Comparison of ENCODE assay signal across 9 cellular contexts in the genomic region with DNA sequence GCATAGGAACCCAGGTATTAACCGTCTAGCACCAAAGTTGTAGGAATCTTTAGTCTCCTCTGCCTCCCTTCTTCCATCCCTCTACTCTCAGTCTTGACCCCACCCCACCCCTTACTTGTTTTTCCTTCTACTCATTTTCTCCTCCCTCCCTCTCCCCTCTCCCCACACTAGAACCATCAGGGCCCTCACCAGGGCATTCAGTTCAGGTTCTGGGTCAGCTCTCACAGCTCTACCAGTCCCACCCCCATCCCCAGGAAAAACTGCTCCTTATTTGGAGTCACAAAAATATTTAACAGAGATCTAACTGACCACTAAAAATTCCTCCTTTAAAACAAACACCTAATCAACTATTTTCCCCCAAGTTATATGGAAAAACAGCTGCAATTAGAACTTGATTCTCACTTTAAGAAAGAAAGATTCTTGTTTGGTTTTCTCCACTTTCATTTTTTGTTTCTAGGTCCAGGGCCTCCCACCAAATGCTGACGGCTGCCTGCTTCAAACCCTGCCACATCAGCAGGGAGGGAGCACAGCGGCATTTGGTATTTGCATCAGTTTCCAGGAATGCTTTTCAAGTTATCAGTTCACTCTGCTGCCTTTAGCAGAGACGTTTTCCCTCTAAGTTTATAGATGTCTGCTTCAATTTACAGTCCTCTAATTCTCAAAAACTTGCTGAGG. TPM values are rescaled to one million over a fixed set of nuclear protein-coding genes. Genes with fewer than 3 reads are reported as not detected.
DNase-seq lines count a peak whose midpoint lies in the region; ATAC-seq and TF ChIP-seq lines count a peak whose summit lies in the region.
"Had no signal": no experiment of that assay in that cellular context is flagged by ENCODE, and none has a peak within 500 bp of the region (broad histone marks: within the 10 kb centered on the region; RNA-seq: fewer than 3 reads in every experiment).

No MANE protein-coding gene starts in this region.

- peaks cover 41% of the 10 kb centered on the region for H3F3A ChIP-seq in smooth muscle cell (ENCODE audit: low read depth)

- DNase-seq in right atrium auricular region (ENCODE audit: low spot score) (no peak), smooth muscle cell (lab: John Stamatoyannopoulos, UW; ENCODE audit: unreplicated experiment) (no peak), NCI-H1436 (lab: John Stamatoyannopoulos, UW) (no peak), globus pallidus (ENCODE audit: low spot score) (no peak)
- DNase-seq: NK-92 treated with Interleukin-12 subunit alpha and Interleukin-12 subunit beta, amount 100 ng/mL, for 24 hours had no signal

- H3K9me3 ChIP-seq in right atrium auricular region = no peaks in the 10 kb centered on the region
- H3K9me3 ChIP-seq in smooth muscle cell (replicated peaks; ENCODE audit: low read depth) = no peaks in the 10 kb centered on the region

- WGBS in smooth muscle cell (ENCODE audit: low lambda C conversion rate) = 11% methylated on average over 4 of the region's 4 CpGs

- H3K27ac ChIP-seq in right atrium auricular region (peak overlapping the region; percentile 70 to 93), smooth muscle cell (ENCODE audit: low read depth) (peak overlapping the region; percentile 99)

- peak overlapping the region; percentile 35 for H2AFZ ChIP-seq in smooth muscle cell (ENCODE audit: low read depth)

- H3K79me2 ChIP-seq in smooth muscle cell (ENCODE audit: low read depth) = peaks cover 42% of the 10 kb centered on the region

- H3K36me3 ChIP-seq in right atrium auricular region (no peaks in the 10 kb centered on the region), smooth muscle cell (ENCODE audit: low read depth) (no peaks in the 10 kb centered on the region)

- H3K4me3 ChIP-seq in right atrium auricular region (no peak overlapping the region), smooth muscle cell (peak overlapping the region; percentile 72)

- H3K4me2 ChIP-seq in smooth muscle cell = peak overlapping the region; percentile 97

- peak; percentile 69 for ATAC-seq in GM21515 (IDR thresholded peaks at IDR 0.05; ENCODE audit: unreplicated experiment)
- peak; percentile 84 for ATAC-seq in SK-N-SH treated with all-trans-retinoic acid at 6 μM for 48 hours
- no peak for ATAC-seq in HG02759 (IDR thresholded peaks at IDR 0.05; ENCODE audit: unreplicated experiment)
- no peak for ATAC-seq in GM18520 (IDR thresholded peaks at IDR 0.05; ENCODE audit: unreplicated experiment)

- H3K27me3 ChIP-seq in right atrium auricular region (no peaks in the 10 kb centered on the region), smooth muscle cell (ENCODE audit: low read depth) (no peaks in the 10 kb centered on the region)

- TF ChIP-seq CTCF in right atrium auricular region (IDR thresholded peaks at IDR 0.05) (no peak), smooth muscle cell (IDR thresholded peaks at IDR 0.05; ENCODE audit: borderline replicate concordance, insufficient read depth, poor library complexity, severe bottlenecking) (no peak)

- H3K4me1 ChIP-seq in right atrium auricular region (peaks cover 0 to 23% of the 10 kb centered on the region in 2 donors), smooth muscle cell (ENCODE audit: low read depth) (peaks cover 28% of the 10 kb centered on the region)

- peaks cover 22% of the 10 kb centered on the region for H4K20me1 ChIP-seq in smooth muscle cell (ENCODE audit: low read depth)

- peak overlapping the region; percentile 93 for H3K9ac ChIP-seq in smooth muscle cell (ENCODE audit: low read depth)

TF ChIP-seq in SK-N-SH treated with all-trans-retinoic acid at 6 μM for 48 hours, 23 proteins besides CTCF, POLR2A, EP300 and RAD21:
- TF ChIP-seq, protein P1, sequence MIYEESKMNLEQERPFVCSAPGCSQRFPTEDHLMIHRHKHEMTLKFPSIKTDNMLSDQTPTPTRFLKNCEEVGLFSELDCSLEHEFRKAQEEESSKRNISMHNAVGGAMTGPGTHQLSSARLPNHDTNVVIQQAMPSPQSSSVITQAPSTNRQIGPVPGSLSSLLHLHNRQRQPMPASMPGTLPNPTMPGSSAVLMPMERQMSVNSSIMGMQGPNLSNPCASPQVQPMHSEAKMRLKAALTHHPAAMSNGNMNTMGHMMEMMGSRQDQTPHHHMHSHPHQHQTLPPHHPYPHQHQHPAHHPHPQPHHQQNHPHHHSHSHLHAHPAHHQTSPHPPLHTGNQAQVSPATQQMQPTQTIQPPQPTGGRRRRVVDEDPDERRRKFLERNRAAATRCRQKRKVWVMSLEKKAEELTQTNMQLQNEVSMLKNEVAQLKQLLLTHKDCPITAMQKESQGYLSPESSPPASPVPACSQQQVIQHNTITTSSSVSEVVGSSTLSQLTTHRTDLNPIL (CRISPR knock-in tag; IDR thresholded peaks at IDR 0.05; ENCODE audit: low read depth) = no peak
- TF ChIP-seq ZNF565 (CRISPR knock-in tag; conservative IDR thresholded peaks at IDR 0.05; ENCODE audit: low read depth) (no peak), PATZ1 (CRISPR knock-in tag; IDR thresholded peaks at IDR 0.05; ENCODE audit: borderline replicate concordance) (no peak), ISL1 (CRISPR knock-in tag; IDR thresholded peaks at IDR 0.05) (peak; percentile 30), CSRNP3 (CRISPR knock-in tag; IDR thresholded peaks at IDR 0.05) (no peak), ESRRG (CRISPR knock-in tag; IDR thresholded peaks at IDR 0.05) (no peak)

RNA-seq across cellular contexts. Expression of gene COL1A2, which starts 2.8 kb away (rescaled TPM):
- total RNA-seq in right atrium auricular region (100 to 1,000 TPM in 1 of 2 donors, 10 to 100 TPM in 1; 67.0 to 228 TPM), smooth muscle cell (4,221 and 4,749 TPM in 2 replicates)
- polyA plus RNA-seq in smooth muscle cell = 7,069 and 10,006 TPM in 2 replicates

Comparison
In these comparisons a context has a peak if more than half of its experiments do, and no peak if none do; other contexts are left out.
1. ATAC-seq: peak in GM21515 (single experiment) and SK-N-SH treated with all-trans-retinoic acid at 6 μM for 48 hours (single experiment); none in HG02759 (single experiment) and GM18520 (single experiment).
2. RNA of gene COL1A2, which starts 2.8 kb away (total RNA-seq): 4,221 to 4,749 TPM in smooth muscle cell; 67.0 to 228 TPM in right atrium auricular region; every median in the first group is over 10 times any median in the second.